Comparison of ENCODE assay signal across 9 cellular contexts in genomic region chr5:124648902-124649467, GRCh38.
DNase-seq lines count a peak whose midpoint lies in the region; ATAC-seq and TF ChIP-seq lines count a peak whose summit lies in the region.
"Had no signal": no experiment of that assay in that cellular context is flagged by ENCODE, and none has a peak within 500 bp of the region (broad histone marks: within the 10 kb centered on the region; RNA-seq: fewer than 3 reads in every experiment).

No MANE protein-coding gene starts in this region.

- H3K27me3 ChIP-seq in BLaER1 = no peaks in the 10 kb centered on the region
- 0 out of 2 replicates have a peak, but pooled peaks cover 8% of the 10 kb centered on the region for H3K27me3 ChIP-seq in MM.1S (replicated peaks; ENCODE audit: insufficient read depth, low read length)
- no peaks in the 10 kb centered on the region for H3K27me3 ChIP-seq in body of pancreas
- no peaks in the 10 kb centered on the region for H3K27me3 ChIP-seq in muscle layer of duodenum (ENCODE audit: low read depth, low read length)

- no peaks in the 10 kb centered on the region for H3K9me2 ChIP-seq in MM.1S (replicated peaks; ENCODE audit: insufficient read depth, low read length)

- H3K4me1 ChIP-seq in BLaER1 (peaks cover 87% of the 10 kb centered on the region), MM.1S (ENCODE audit: low read length) (peaks cover 31% of the 10 kb centered on the region), body of pancreas (peaks cover 44% of the 10 kb centered on the region), muscle layer of duodenum (ENCODE audit: control insufficient read depth in 1 of 2, insufficient read depth in 2 of 2, low read length in 2 of 2) (peaks cover 26 to 32% of the 10 kb centered on the region in 2 donors)
- H3K4me1 ChIP-seq: parathyroid adenoma had no signal

- peak overlapping the region; percentile 32 for H3K4me3 ChIP-seq in BLaER1
- H3K4me3 ChIP-seq in MM.1S (ENCODE audit: low read length) = peak overlapping the region; percentile 6; the same call in 1 of the 2 replicates
- H3K4me3 ChIP-seq in body of pancreas = no peak overlapping the region
- no peak overlapping the region for H3K4me3 ChIP-seq in muscle layer of duodenum (ENCODE audit: low read depth in 1 of 2, low read length in 2 of 2)

- DNase-seq in MM.1S = no peak
- no peak for DNase-seq in body of pancreas
- no peak for DNase-seq in MV-4-11 (lab: John Stamatoyannopoulos, UW)
- DNase-seq in stimulated activated CD4-positive, alpha-beta T cell treated with anti-CD3 and anti-CD28 coated beads, Interleukin-4, amount 100 ng/mL, for 4 hours = no peak
- no peak for DNase-seq in kidney glomerular epithelial cell (lab: John Stamatoyannopoulos, UW)
- no peak for DNase-seq in dedifferentiated amniotic fluid mesenchymal stem cell (ENCODE audit: extremely low spot score)

- no peak for ATAC-seq in body of pancreas

- H3K9me3 ChIP-seq in BLaER1 (no peaks in the 10 kb centered on the region), MM.1S (replicated peaks; ENCODE audit: insufficient read depth, low read length) (no peaks in the 10 kb centered on the region), body of pancreas (no peaks in the 10 kb centered on the region), muscle layer of duodenum (ENCODE audit: control insufficient read depth in 1 of 2, low read length in 2 of 2) (no peaks in the 10 kb centered on the region)

- 80 to 81% methylated on average over 7 to 9 of the region's 9 CpGs for WGBS in body of pancreas, 2 donors

- H3K79me2 ChIP-seq in MM.1S (ENCODE audit: low read length) = no peaks in the 10 kb centered on the region
- H3K79me2 ChIP-seq: parathyroid adenoma had no signal

- no peak overlapping the region; the same call in 1 of the 2 replicates for H2AFZ ChIP-seq in MM.1S (ENCODE audit: low read length)
- H2AFZ ChIP-seq: parathyroid adenoma had no signal

- no peak overlapping the region for H3K27ac ChIP-seq in BLaER1
- peak overlapping the region; percentile 96 for H3K27ac ChIP-seq in MM.1S (ENCODE audit: low read length)
- H3K27ac ChIP-seq in body of pancreas = peak overlapping the region; percentile 9 to 88 (median 60)
- H3K27ac ChIP-seq in muscle layer of duodenum (ENCODE audit: low read length) = peak overlapping the region; percentile 6
- H3K27ac ChIP-seq: parathyroid adenoma had no signal

- H4K20me1 ChIP-seq in BLaER1 (peaks cover 100% of the 10 kb centered on the region), MM.1S (ENCODE audit: insufficient read depth, low read length) (no peaks in the 10 kb centered on the region)

- H3K36me3 ChIP-seq in BLaER1 (peaks cover 65% of the 10 kb centered on the region), MM.1S (replicated peaks; ENCODE audit: insufficient read depth, low read length) (no peaks in the 10 kb centered on the region), body of pancreas (replicated peaks in 1 of 2; ENCODE audit: insufficient read depth in 1 of 2, low read depth in 2 of 2) (no peaks in the 10 kb centered on the region), muscle layer of duodenum (ENCODE audit: control insufficient read depth in 1 of 2, insufficient read depth in 2 of 2, low read length in 2 of 2) (peaks cover 0 to 5% of the 10 kb centered on the region in 2 donors)

- H3K9ac ChIP-seq in BLaER1 (no peak overlapping the region), MM.1S (ENCODE audit: low read length) (peak overlapping the region; percentile 59)
- H3K9ac ChIP-seq: parathyroid adenoma had no signal

- H3K4me2 ChIP-seq in BLaER1 = peak overlapping the region; percentile 93
- H3K4me2 ChIP-seq in MM.1S (ENCODE audit: low read depth, low read length) = peak overlapping the region; percentile 66

- intact Hi-C loops in body of pancreas (cut with DNase I) = no loop called here

- TF ChIP-seq POLR2A in body of pancreas (IDR thresholded peaks at IDR 0.05) = no peak

- peaks cover 19% of the 10 kb centered on the region for H3F3A ChIP-seq in MM.1S (ENCODE audit: insufficient read depth, low read length)

- TF ChIP-seq CTCF in MM.1S (IDR thresholded peaks at IDR 0.05; ENCODE audit: low read length) (no peak), body of pancreas (IDR thresholded peaks at IDR 0.05) (no peak)

Comparison
In these comparisons a context has a peak if more than half of its experiments do, and no peak if none do; other contexts are left out.
1. H3K4me3 ChIP-seq: peak in BLaER1 (single experiment) and MM.1S (single experiment); none in body of pancreas (0 of 2) and muscle layer of duodenum (0 of 2).